22 cellular contexts compared by ENCODE assay signal in the genomic region with DNA sequence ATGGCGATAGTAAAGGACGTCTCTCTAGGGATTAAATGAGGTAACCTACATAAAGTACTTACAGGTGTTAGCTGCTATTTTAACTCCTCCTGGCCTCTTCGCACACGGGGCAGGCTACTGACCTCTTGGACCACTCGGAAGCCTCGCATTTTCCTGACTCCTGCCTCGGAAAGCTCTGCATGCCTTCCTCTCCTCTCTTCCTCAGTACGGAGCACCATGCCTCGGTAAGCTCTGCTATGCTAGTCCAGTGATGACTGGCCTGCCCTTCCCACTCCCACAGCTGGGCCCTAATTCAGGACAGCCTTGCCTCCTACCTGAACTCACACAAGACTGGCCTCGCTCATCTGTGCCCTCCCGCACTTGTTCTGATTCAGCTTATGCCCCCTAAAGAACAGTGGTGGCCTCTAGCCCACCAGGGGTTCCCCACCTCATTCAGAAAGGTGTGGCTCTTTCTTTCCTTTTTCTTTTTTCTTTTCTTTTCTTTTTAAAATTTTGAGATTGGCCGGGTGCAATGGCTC.
"Had no signal": no experiment of that assay in that cellular context is flagged by ENCODE, and none has a peak within 500 bp of the region (broad histone marks: within the 10 kb centered on the region; RNA-seq: fewer than 3 reads in every experiment).

No MANE protein-coding gene starts in this region.

- ATAC-seq: effector memory CD8-positive, alpha-beta T cell; gastroesophageal sphincter; left colon; mucosa of descending colon; naive thymus-derived CD8-positive, alpha-beta T cell; pancreas; sciatic nerve; stimulated activated naive CD8-positive, alpha-beta T cell treated with anti-CD3 and anti-CD28 coated beads, Interleukin-15, Interleukin-2, amounts not matched to agents 100 U/mL and 50 U/mL, for 24 hours had no signal

- H3K36me3 Mint-ChIP-seq: immature natural killer cell; naive thymus-derived CD8-positive, alpha-beta T cell had no signal

- H3K4me3 Mint-ChIP-seq: central memory CD8-positive, alpha-beta T cell; effector memory CD8-positive, alpha-beta T cell; immature natural killer cell; naive thymus-derived CD8-positive, alpha-beta T cell; neural crest cell had no signal

- H3K27me3 Mint-ChIP-seq: effector memory CD8-positive, alpha-beta T cell; naive thymus-derived CD8-positive, alpha-beta T cell had no signal

- H3K9me3 Mint-ChIP-seq: central memory CD8-positive, alpha-beta T cell; effector memory CD8-positive, alpha-beta T cell; immature natural killer cell; naive thymus-derived CD8-positive, alpha-beta T cell; neural crest cell had no signal

- H3K27ac ChIP-seq: epithelial cell of prostate, esophagus muscularis mucosa, gastroesophageal sphincter, pancreas, prostate gland, skin epidermis, suprapubic skin, thyroid gland had no signal

- H3K4me1 ChIP-seq: pancreas, prostate gland had no signal

- DNase-seq: cortex of kidney; effector memory CD8-positive, alpha-beta T cell; glutamatergic neuron; immature natural killer cell; left colon; mammary epithelial cell; nucleus accumbens; pancreas; stimulated activated CD4-positive, alpha-beta T cell treated with anti-CD3 and anti-CD28 coated beads, Interleukin-12 subunit alpha, Interleukin-12 subunit beta, amount 100 ng/mL, for 4 hours; stimulated activated naive CD8-positive, alpha-beta T cell treated with anti-CD3 and anti-CD28 coated beads, Interleukin-15, Interleukin-2, amounts not matched to agents 100 U/mL and 50 U/mL, for 24 hours; thyroid gland had no signal

- H3K27me3 ChIP-seq: esophagus muscularis mucosa, gastroesophageal sphincter, pancreas, suprapubic skin, thyroid gland had no signal

- H3K9me3 ChIP-seq: esophagus muscularis mucosa, gastroesophageal sphincter, mucosa of descending colon, pancreas, prostate gland, suprapubic skin, thyroid gland had no signal

- H3K36me3 ChIP-seq: esophagus muscularis mucosa, gastroesophageal sphincter, pancreas, prostate gland, suprapubic skin, thyroid gland had no signal

- H3K4me3 ChIP-seq: esophagus muscularis mucosa, gastroesophageal sphincter, mucosa of descending colon, pancreas, prostate gland, skin epidermis, suprapubic skin, thyroid gland had no signal
